8 cellular contexts compared by ENCODE assay signal in the genomic region with DNA sequence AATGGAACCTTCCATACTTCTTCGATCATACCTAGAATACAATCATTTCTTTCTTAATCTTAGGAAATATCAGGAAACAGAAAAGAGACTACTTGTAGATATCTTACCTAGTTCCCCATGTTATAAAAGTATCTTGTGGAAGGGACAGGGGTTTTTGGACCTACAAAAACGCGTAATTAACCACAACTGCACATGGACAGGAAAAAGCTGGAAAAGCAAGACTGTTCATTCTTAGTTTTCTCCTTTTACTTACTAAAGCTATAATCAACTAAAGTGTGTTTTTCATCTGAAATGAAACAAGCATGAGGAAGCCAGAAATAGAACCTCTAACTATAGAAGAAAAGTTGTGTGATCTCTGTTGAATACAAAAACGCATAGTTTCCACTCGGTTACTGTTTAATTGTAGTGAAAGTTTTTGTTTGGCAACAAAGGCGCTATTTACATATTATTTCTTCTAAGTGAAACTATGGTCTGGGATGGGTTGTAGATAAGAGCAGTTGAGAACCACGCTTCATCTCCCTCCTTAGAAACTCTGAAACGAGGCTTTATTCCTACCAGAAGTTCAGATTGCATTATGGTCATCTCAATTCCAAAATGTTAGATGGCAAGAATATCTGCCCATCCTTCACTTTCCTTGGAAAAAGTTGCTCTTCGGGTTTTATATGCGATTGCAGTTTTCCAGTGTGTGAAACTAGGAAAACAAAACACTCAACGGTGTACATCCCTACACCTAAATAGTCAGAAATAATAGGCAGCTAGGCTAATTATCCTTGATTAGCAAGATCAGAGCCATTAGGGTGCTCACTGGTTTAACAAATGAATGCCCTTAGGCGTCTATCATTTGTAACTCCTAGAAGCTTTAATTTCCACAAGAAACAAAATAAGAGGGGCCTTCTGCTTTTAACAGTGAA. TPM values are rescaled to one million over a fixed set of nuclear protein-coding genes. Genes with fewer than 3 reads are reported as not detected.
A peak's percentile ranks its signal among the peaks of the same experiment; 100 is the strongest.
DNase-seq lines count a peak whose midpoint lies in the region; ATAC-seq and TF ChIP-seq lines count a peak whose summit lies in the region.

No MANE protein-coding gene starts in this region.

- no peaks in the 10 kb centered on the region for H3K36me3 ChIP-seq in CD8-positive, alpha-beta T cell (ENCODE audit: insufficient read depth, low read length)
- H3K36me3 ChIP-seq in HUES48 (ENCODE audit: control insufficient read depth, insufficient read depth, low read length) = peaks cover 17% of the 10 kb centered on the region
- no peaks in the 10 kb centered on the region for H3K36me3 ChIP-seq in brain microvascular endothelial cell (replicated peaks)
- H3K36me3 ChIP-seq in muscle layer of duodenum (ENCODE audit: control insufficient read depth in 1 of 2, insufficient read depth in 2 of 2, low read length in 2 of 2) = no peaks in the 10 kb centered on the region

- H3K9ac ChIP-seq in HUES48 (ENCODE audit: low read depth, low read length) = peak overlapping the region; percentile 100

- H3K36me3 Mint-ChIP-seq in CD8-positive, alpha-beta T cell = no peaks in the 10 kb centered on the region

- H3K9me3 Mint-ChIP-seq in CD8-positive, alpha-beta T cell = no peaks in the 10 kb centered on the region

- H3K9me3 ChIP-seq in CD8-positive, alpha-beta T cell (ENCODE audit: low read length) = no peaks in the 10 kb centered on the region
- H3K9me3 ChIP-seq in HUES48 (ENCODE audit: control insufficient read depth, insufficient read depth, low read length) (no peaks in the 10 kb centered on the region), muscle layer of duodenum (ENCODE audit: control insufficient read depth in 1 of 2, low read length in 2 of 2) (no peaks in the 10 kb centered on the region)

- intact Hi-C loops in CD8-positive, alpha-beta T cell (cut with DNase I, micrococcal nuclease) = no loop called here

- peaks cover 3% of the 10 kb centered on the region for H3K27me3 ChIP-seq in CD8-positive, alpha-beta T cell (ENCODE audit: insufficient read depth, low read length)
- H3K27me3 ChIP-seq in HUES48 (ENCODE audit: control insufficient read depth, insufficient read depth, low read length) (no peaks in the 10 kb centered on the region), brain microvascular endothelial cell (replicated peaks) (no peaks in the 10 kb centered on the region), muscle layer of duodenum (ENCODE audit: low read depth, low read length) (peaks cover 14% of the 10 kb centered on the region)

- peaks cover 20% of the 10 kb centered on the region for H3K4me1 Mint-ChIP-seq in CD8-positive, alpha-beta T cell (ENCODE audit: low read depth)

- in situ Hi-C loops in brain microvascular endothelial cell (cut with HindIII; ENCODE audit: low pct_ligation_motif_present, low sequenced_read_pairs) = no loop called here

- H3K4me3 Mint-ChIP-seq in CD8-positive, alpha-beta T cell = peak overlapping the region; percentile 89

- TF ChIP-seq CTCF in CD8-positive, alpha-beta T cell (IDR thresholded peaks at IDR 0.05) = no peak
- no peak for TF ChIP-seq CTCF in brain microvascular endothelial cell (IDR thresholded peaks at IDR 0.05; ENCODE audit: low read depth, low read length, missing control alignments)

- DNase-seq in CD8-positive, alpha-beta T cell = no peak
- DNase-seq in brain microvascular endothelial cell (no peak), GM03348 (ENCODE audit: low spot score) (no peak), EL (no peak)
- DNase-seq in NK-92 treated with Interleukin-12 subunit alpha and Interleukin-12 subunit beta, amount 100 ng/mL, for 24 hours (lab: John Stamatoyannopoulos, UW) = no peak
- no peak for DNase-seq in effector CD8-positive, alpha-beta T cell (lab: John Stamatoyannopoulos, UW)

- peak overlapping the region; percentile 68 for H3K4me3 ChIP-seq in CD8-positive, alpha-beta T cell (ENCODE audit: low read depth, low read length)
- peak overlapping the region; percentile 100 for H3K4me3 ChIP-seq in HUES48 (ENCODE audit: low read depth, low read length)
- peak overlapping the region; percentile 75 for H3K4me3 ChIP-seq in brain microvascular endothelial cell (ENCODE audit: low read depth, low read length)
- H3K4me3 ChIP-seq in muscle layer of duodenum (ENCODE audit: low read depth in 1 of 2, low read length in 2 of 2) = peak overlapping the region; percentile 62 to 86

- POLR2A ChIA-PET in CD8-positive, alpha-beta T cell (lab: Charles Lee) = no interaction called here

- H3K4me1 ChIP-seq in CD8-positive, alpha-beta T cell (ENCODE audit: insufficient read depth, low read length) = peaks cover 12% of the 10 kb centered on the region
- H3K4me1 ChIP-seq in HUES48 (ENCODE audit: control insufficient read depth, insufficient read depth, low read length) = peaks cover 45% of the 10 kb centered on the region
- H3K4me1 ChIP-seq in muscle layer of duodenum (ENCODE audit: control insufficient read depth in 1 of 2, insufficient read depth in 2 of 2, low read length in 2 of 2) = no peaks in the 10 kb centered on the region

- no peak overlapping the region for H3K27ac Mint-ChIP-seq in CD8-positive, alpha-beta T cell

- CTCF ChIA-PET in CD8-positive, alpha-beta T cell (lab: Charles Lee) = no interaction called here

- H3K27me3 Mint-ChIP-seq in CD8-positive, alpha-beta T cell (ENCODE audit: low read depth) = peaks cover 47% of the 10 kb centered on the region

- H3K27ac ChIP-seq in CD8-positive, alpha-beta T cell (ENCODE audit: low read depth, low read length) = no peak overlapping the region
- peak overlapping the region; percentile 99 for H3K27ac ChIP-seq in HUES48 (ENCODE audit: low read depth, low read length)
- H3K27ac ChIP-seq in brain microvascular endothelial cell = peak overlapping the region; percentile 88
- peak overlapping the region; percentile 65 for H3K27ac ChIP-seq in muscle layer of duodenum (ENCODE audit: low read length)

- ATAC-seq in CD8-positive, alpha-beta T cell = no peak

RNA-seq across cellular contexts. Expression of a gene that starts 1.1 kb away (rescaled TPM):
- total RNA-seq in CD8-positive, alpha-beta T cell = under 1 TPM; 0.06 to 0.43 TPM
